20 cellular contexts compared by ENCODE assay signal in genomic region chr13:26457212-26457611, GRCh38.
DNase-seq lines count a peak whose midpoint lies in the region; ATAC-seq and TF ChIP-seq lines count a peak whose summit lies in the region.
"Had no signal": no experiment of that assay in that cellular context is flagged by ENCODE, and none has a peak within 500 bp of the region (broad histone marks: within the 10 kb centered on the region; RNA-seq: fewer than 3 reads in every experiment).

No MANE protein-coding gene starts in this region.

- POLR2A ChIA-PET in PC-9 (lab: Charles Lee; ENCODE audit: unreplicated experiment): interaction anchor here (0.6 kb wide), 1 partner anchor 224 kb away, joined by 3 read pairs; no protein-coding TSS in a partner anchor

- TF ChIP-seq POLR2A in gastroesophageal sphincter (IDR thresholded peaks at IDR 0.05): no peak

- peak; percentile 25 for ATAC-seq in gastroesophageal sphincter
- ATAC-seq: esophagus mucosa had no signal

- peaks cover 37% of the 10 kb centered on the region for H3K4me1 Mint-ChIP-seq in HFFc6 (ENCODE audit: low read depth)
- H3K4me1 Mint-ChIP-seq: activated naive CD4-positive, alpha-beta T cell treated with anti-CD3 and anti-CD28 coated beads, Interleukin-2, amount 50 U/mL, for 24 hours had no signal

- H3K4me3 ChIP-seq in PC-9: no peak overlapping the region
- H3K4me3 ChIP-seq in gastroesophageal sphincter: no peak overlapping the region

- DNase-seq in COLO829 (ENCODE audit: low spot score) (peak; percentile 7), HFFc6 (peak; percentile 86), PC-9 (peak; percentile 32 to 68), germinal center (ENCODE audit: low spot score) (no peak), UCSD-AML1 (lab: John Stamatoyannopoulos, UW; ENCODE audit: unreplicated experiment) (no peak), globus pallidus (ENCODE audit: low spot score) (no peak), RPMI8226 (no peak)
- DNase-seq: activated CD4-positive, alpha-beta T cell treated with anti-CD3 and anti-CD28 coated beads for 48 hours; COR-L47; dermis blood vessel endothelial cell; H7; Kasumi-1; NCI-H2081; NCI-H526; stimulated activated CD4-positive, alpha-beta T cell treated with anti-CD3 and anti-CD28 coated beads, Interleukin-2, amount 100 ng/mL, for 48 hours had no signal

- H3K9me2 ChIP-seq in PC-9 (ENCODE audit: insufficient read depth): no peaks in the 10 kb centered on the region

- no peak overlapping the region for H3K4me3 Mint-ChIP-seq in HFFc6
- H3K4me3 Mint-ChIP-seq: activated naive CD4-positive, alpha-beta T cell treated with anti-CD3 and anti-CD28 coated beads, Interleukin-2, amount 50 U/mL, for 24 hours; brain had no signal

- peak overlapping the region; percentile 3; the same call in 1 of the 2 replicates for H3K27ac Mint-ChIP-seq in HFFc6
- H3K27ac Mint-ChIP-seq: activated naive CD4-positive, alpha-beta T cell treated with anti-CD3 and anti-CD28 coated beads, Interleukin-2, amount 50 U/mL, for 24 hours; brain had no signal

- no peaks in the 10 kb centered on the region for H3K9me3 Mint-ChIP-seq in HFFc6

- CTCF ChIA-PET in PC-9 (lab: Charles Lee): interaction anchor here (0.6 kb wide), 1 partner anchor 270 kb away, joined by 6 read pairs; no protein-coding TSS in a partner anchor

- H3K27ac ChIP-seq in PC-9 (no peak overlapping the region), gastroesophageal sphincter (no peak overlapping the region)
- H3K27ac ChIP-seq: RWPE1 had no signal

- TF ChIP-seq CTCF in HFFc6 (IDR thresholded peaks at IDR 0.05) (no peak), PC-9 (conservative IDR thresholded peaks at IDR 0.05) (no peak), gastroesophageal sphincter (IDR thresholded peaks at IDR 0.05) (no peak)

- H4K20me1 ChIP-seq in PC-9 (ENCODE audit: insufficient read depth): no peaks in the 10 kb centered on the region

- H3K4me2 ChIP-seq in PC-9: no peak overlapping the region

- H3F3A ChIP-seq in PC-9 (ENCODE audit: insufficient read depth, low read depth): peaks cover 3% of the 10 kb centered on the region; the same call in 1 of the 2 replicates

- H3K9me3 ChIP-seq in PC-9 (ENCODE audit: insufficient read depth, low read depth) (no peaks in the 10 kb centered on the region), gastroesophageal sphincter (no peaks in the 10 kb centered on the region)

- no TSS peak for BruUV-seq in PC-9 (replicated peaks; lab: Mats Ljungman, UMichigan)

- H3K36me3 ChIP-seq in PC-9 (ENCODE audit: low read depth) (no peaks in the 10 kb centered on the region), gastroesophageal sphincter (no peaks in the 10 kb centered on the region)

- intact Hi-C loops in PC-9 (cut with micrococcal nuclease; ENCODE audit: unreplicated experiment): no loop called here

- H3K36me3 Mint-ChIP-seq in HFFc6 (ENCODE audit: low read depth): no peaks in the 10 kb centered on the region
- H3K36me3 Mint-ChIP-seq: activated naive CD4-positive, alpha-beta T cell treated with anti-CD3 and anti-CD28 coated beads, Interleukin-2, amount 50 U/mL, for 24 hours; brain had no signal

- no peak for TF ChIP-seq EP300 in gastroesophageal sphincter (IDR thresholded peaks at IDR 0.05)

- H3K79me2 ChIP-seq in PC-9 (ENCODE audit: low read depth): no peaks in the 10 kb centered on the region

- H3K27me3 ChIP-seq in PC-9 (ENCODE audit: insufficient read depth, low read depth) (no peaks in the 10 kb centered on the region), gastroesophageal sphincter (no peaks in the 10 kb centered on the region)

- no peak overlapping the region for H2AFZ ChIP-seq in PC-9

- H3K4me1 ChIP-seq in PC-9 (replicated peaks; ENCODE audit: insufficient read depth) (0 out of 2 replicates have a peak, but pooled peaks cover 15% of the 10 kb centered on the region), gastroesophageal sphincter (no peaks in the 10 kb centered on the region)

- H3K27me3 Mint-ChIP-seq in HFFc6 (ENCODE audit: insufficient read depth): peaks cover under 1% of the 10 kb centered on the region

Comparison
In these comparisons a context has a peak if more than half of its experiments do, and no peak if none do; other contexts are left out.
1. DNase-seq: peak in COLO829 (single experiment), HFFc6 (single experiment) and PC-9 (2 of 2); none in germinal center (single experiment), UCSD-AML1 (single experiment), globus pallidus (single experiment) and RPMI8226 (single experiment).